ENCODE assay signal across 1 cellular context in genomic region chr1:89810302-89810701, GRCh38.
TF ChIP-seq lines count a peak whose summit lies in the region.

No MANE protein-coding gene starts in this region.

TF ChIP-seq in HepG2, 621 proteins besides CTCF, POLR2A, EP300 and RAD21 (continued from another document):
- TF ChIP-seq PCBP2 (optimal IDR thresholded peaks at IDR 0.05; ENCODE audit: low read depth, low read length, poor library complexity, severe bottlenecking) (no peak), PAWR (CRISPR knock-in tag; IDR thresholded peaks at IDR 0.05; ENCODE audit: borderline replicate concordance) (no peak), SETDB1 (CRISPR knock-in tag; IDR thresholded peaks at IDR 0.05; ENCODE audit: borderline replicate concordance) (no peak), MED13 (CRISPR knock-in tag; IDR thresholded peaks at IDR 0.05) (no peak), GPBP1L1 (CRISPR knock-in tag; IDR thresholded peaks at IDR 0.05) (no peak), TAF15 (IDR thresholded peaks at IDR 0.05; ENCODE audit: low read depth, low read length, poor library complexity, severe bottlenecking) (no peak), RELA (CRISPR knock-in tag; IDR thresholded peaks at IDR 0.05) (no peak)
